ENCODE assay signal across 15 cellular contexts in genomic region chr12:102659200-102659911, GRCh38.
DNase-seq lines count a peak whose midpoint lies in the region; ATAC-seq, FAIRE-seq and TF ChIP-seq lines count a peak whose summit lies in the region.
"Had no signal": no experiment of that assay in that cellular context is flagged by ENCODE, and none has a peak within 500 bp of the region (broad histone marks: within the 10 kb centered on the region; RNA-seq: fewer than 3 reads in every experiment).

No MANE protein-coding gene starts in this region.

- no peaks in the 10 kb centered on the region for H4K20me1 ChIP-seq in mammary epithelial cell (ENCODE audit: insufficient read depth, low read length)

- H3K27ac ChIP-seq in mammary epithelial cell (ENCODE audit: insufficient read depth, low read depth, low read length) = no peak overlapping the region
- H3K27ac ChIP-seq: esophagus squamous epithelium, prostate gland, vagina had no signal

- no peak overlapping the region for H2AFZ ChIP-seq in mammary epithelial cell (ENCODE audit: low read depth, low read length)

- H3K27ac Mint-ChIP-seq in MCF 10A (ENCODE audit: low read depth, unreplicated experiment) (no peak overlapping the region), Calu3 (ENCODE audit: unreplicated experiment) (no peak overlapping the region)
- H3K27ac Mint-ChIP-seq: activated naive CD4-positive, alpha-beta T cell treated with anti-CD3 and anti-CD28 coated beads, Interleukin-2, amount 50 U/mL, for 72 hours had no signal

- no peak overlapping the region for H3K4me3 Mint-ChIP-seq in MCF 10A (ENCODE audit: unreplicated experiment)
- no peak overlapping the region for H3K4me3 Mint-ChIP-seq in Calu3 (ENCODE audit: low read depth, unreplicated experiment)

- H3K9me3 Mint-ChIP-seq in MCF 10A (ENCODE audit: unreplicated experiment) (no peaks in the 10 kb centered on the region), Calu3 (ENCODE audit: low read depth, unreplicated experiment) (peaks cover 8% of the 10 kb centered on the region)

- no peaks in the 10 kb centered on the region for H3K4me1 ChIP-seq in mammary epithelial cell (ENCODE audit: insufficient read depth, low read length)
- H3K4me1 ChIP-seq: esophagus squamous epithelium, prostate gland, vagina had no signal

- BruUV-seq in MCF 10A (replicated peaks; lab: Mats Ljungman, UMichigan) (no TSS peak), mammary epithelial cell (replicated peaks; lab: Mats Ljungman, UMichigan) (no TSS peak), Calu3 (replicated peaks; lab: Mats Ljungman, UMichigan) (no TSS peak)

- H3K36me3 Mint-ChIP-seq in MCF 10A (ENCODE audit: insufficient read depth, unreplicated experiment) (no peaks in the 10 kb centered on the region), Calu3 (ENCODE audit: insufficient read depth, unreplicated experiment) (no peaks in the 10 kb centered on the region)

- no peaks in the 10 kb centered on the region for H3K36me3 ChIP-seq in mammary epithelial cell (ENCODE audit: insufficient read depth, low read length)
- H3K36me3 ChIP-seq: esophagus squamous epithelium, prostate gland, vagina had no signal

- FAIRE-seq in HTR-8/SVneo (lab: Jason Lieb, UNC) = no peak

- H3K9ac ChIP-seq in mammary epithelial cell (ENCODE audit: insufficient read depth, low read length) = no peak overlapping the region

- H3K4me1 Mint-ChIP-seq in MCF 10A (ENCODE audit: insufficient read depth, unreplicated experiment) = no peaks in the 10 kb centered on the region
- no peaks in the 10 kb centered on the region for H3K4me1 Mint-ChIP-seq in Calu3 (ENCODE audit: low read depth, unreplicated experiment)

- TF ChIP-seq POLR2A in NB4 (IDR thresholded peaks at IDR 0.05; ENCODE audit: extremely low read depth, insufficient read length) = no peak

- DNase-seq in MCF 10A (ENCODE audit: unreplicated experiment) (peak; percentile 30), mammary epithelial cell (no peak), NB4 (ENCODE audit: low read depth) (peak; percentile 8), epithelial cell of esophagus (ENCODE audit: low read depth) (peak; percentile 5), HTR-8/SVneo (ENCODE audit: insufficient read length, low spot score) (no peak), Calu3 (no peak), HPDE6-E6E7 (ENCODE audit: extremely low spot score) (no peak)
- DNase-seq: AML-193; esophagus squamous epithelium; stimulated activated CD4-positive, alpha-beta T cell treated with anti-CD3 and anti-CD28 coated beads, Interleukin-1b, Interleukin-23, amount 100 ng/mL, for 48 hours had no signal

- no peaks in the 10 kb centered on the region for H3K9me3 ChIP-seq in mammary epithelial cell (replicated peaks; ENCODE audit: insufficient read depth, low read length)
- H3K9me3 ChIP-seq: prostate gland, vagina had no signal

- no peak overlapping the region for H3K4me3 ChIP-seq in mammary epithelial cell (replicated peaks in 1 of 3; ENCODE audit: insufficient read depth in 1 of 3, low read depth in 2 of 3, low read length in 3 of 3)
- no peak overlapping the region for H3K4me3 ChIP-seq in NB4 (ENCODE audit: low read depth, low read length)
- no peak overlapping the region for H3K4me3 ChIP-seq in epithelial cell of esophagus (ENCODE audit: low read length)
- H3K4me3 ChIP-seq: esophagus squamous epithelium, prostate gland, vagina had no signal

- CTCF ChIA-PET in MCF 10A (lab: Yijun Ruan, JAX) (no interaction called here), mammary epithelial cell (lab: Charles Lee; ENCODE audit: low non-redundant PET) (no interaction called here), Calu3 (lab: Charles Lee) (no interaction called here)

- H3K27me3 Mint-ChIP-seq in MCF 10A (ENCODE audit: insufficient read depth, unreplicated experiment) = no peaks in the 10 kb centered on the region
- H3K27me3 Mint-ChIP-seq in Calu3 (ENCODE audit: unreplicated experiment) = no peaks in the 10 kb centered on the region

- POLR2A ChIA-PET in MCF 10A (lab: Yijun Ruan, JAX) = no interaction called here

- in situ Hi-C loops in mammary epithelial cell (cut with MboI; ENCODE audit: low sequenced_read_pairs in 2 of 2) = no loop called here

- H3K27me3 ChIP-seq in mammary epithelial cell (ENCODE audit: insufficient read depth, low read length) = no peaks in the 10 kb centered on the region
- H3K27me3 ChIP-seq: esophagus squamous epithelium, vagina had no signal

- dilution Hi-C loops in mammary epithelial cell (cut with HindIII; ENCODE audit: low sequenced_read_pairs) = no loop called here

- H3K4me2 ChIP-seq in mammary epithelial cell (ENCODE audit: insufficient read depth, low read depth, low read length) = no peak overlapping the region

- 53% methylated on average over 4 of the region's 4 CpGs for WGBS in mammary epithelial cell (ENCODE audit: low coverage, missing lambda C conversion rate)

- intact Hi-C loops in MCF 10A (cut with micrococcal nuclease) = no loop called here
- intact Hi-C loops in mammary epithelial cell (cut with micrococcal nuclease) = no loop called here
- intact Hi-C loops in Calu3 (cut with micrococcal nuclease; ENCODE audit: unreplicated experiment) = no loop called here

- no peak for ATAC-seq in HG03439 (IDR thresholded peaks at IDR 0.05; ENCODE audit: unreplicated experiment)
- ATAC-seq: activated naive CD4-positive, alpha-beta T cell treated with anti-CD3 and anti-CD28 coated beads, Interleukin-2, amount 50 U/mL, for 72 hours; Right ventricle myocardium inferior had no signal

- H3K79me2 ChIP-seq in mammary epithelial cell (ENCODE audit: insufficient read depth, low read length) = no peaks in the 10 kb centered on the region

- peak; percentile 16 for TF ChIP-seq CTCF in MCF 10A (IDR thresholded peaks at IDR 0.05; ENCODE audit: unreplicated experiment)
- TF ChIP-seq CTCF in mammary epithelial cell (conservative IDR thresholded peaks at IDR 0.05 in 1 of 2, IDR thresholded peaks at IDR 0.05 in 1 of 2; ENCODE audit: extremely low read depth in 1 of 2, insufficient read depth in 1 of 2, low read depth in 1 of 2, low read length in 2 of 2) = peak in 1 of 2 donors; percentile 8
- peak; percentile 50 for TF ChIP-seq CTCF in NB4 (IDR thresholded peaks at IDR 0.05; ENCODE audit: low read depth, low read length)
- TF ChIP-seq CTCF in epithelial cell of esophagus (IDR thresholded peaks at IDR 0.05; ENCODE audit: insufficient read depth, low read depth, low read length, missing control alignments) = no peak
- no peak for TF ChIP-seq CTCF in Calu3 (IDR thresholded peaks at IDR 0.05; ENCODE audit: unreplicated experiment)

Comparison
In these comparisons a context has a peak if more than half of its experiments do, and no peak if none do; other contexts are left out.
1. DNase-seq: peak in MCF 10A (single experiment), NB4 (single experiment) and epithelial cell of esophagus (single experiment); none in mammary epithelial cell (single experiment), HTR-8/SVneo (single experiment), Calu3 (single experiment) and HPDE6-E6E7 (single experiment).
2. CTCF ChIP-seq: peak in MCF 10A (single experiment) and NB4 (single experiment); none in epithelial cell of esophagus (single experiment) and Calu3 (single experiment).